25 cellular contexts compared by ENCODE assay signal in genomic region chr11:73507086-73507485, GRCh38.
"Had no signal": no experiment of that assay in that cellular context is flagged by ENCODE, and none has a peak within 500 bp of the region (broad histone marks: within the 10 kb centered on the region; RNA-seq: fewer than 3 reads in every experiment).

No MANE protein-coding gene starts in this region.

- H3K9me3 ChIP-seq: body of pancreas, lower lobe of right lung, ovary, vagina had no signal

- H3K27me3 Mint-ChIP-seq: activated B cell treated with CpG ODN at 0.5 μM for 24 hours; activated CD4-positive, alpha-beta T cell treated with anti-CD3 and anti-CD28 coated beads, Interleukin-2, amount 10 ng/mL, durations not matched to agents 24 days and 14 days; activated CD8-positive, alpha-beta T cell treated with anti-CD3 and anti-CD28 coated beads for 36 hours; activated naive CD8-positive, alpha-beta T cell treated with anti-CD3 and anti-CD28 coated beads for 36 hours; activated T-helper 17 cell treated with anti-CD3 and anti-CD28 coated beads, Interleukin-2, amount 50 U/mL, for 72 hours; naive thymus-derived CD8-positive, alpha-beta T cell; stimulated activated naive CD8-positive, alpha-beta T cell treated with anti-CD3 and anti-CD28 coated beads, Interleukin-15, amount 100 ng/mL, for 72 hours had no signal

- H3K4me1 ChIP-seq: body of pancreas, foreskin keratinocyte, lower lobe of right lung, vagina had no signal

- H3K4me3 ChIP-seq: body of pancreas, coronary artery, lower lobe of right lung, ovary, psoas muscle, skin epidermis, vagina had no signal

- H3K27me3 ChIP-seq: body of pancreas, foreskin keratinocyte, ovary, vagina had no signal

- H3K4me1 Mint-ChIP-seq: activated T-helper 17 cell treated with anti-CD3 and anti-CD28 coated beads, Interleukin-2, amount 50 U/mL, for 72 hours had no signal

- ATAC-seq: activated CD8-positive, alpha-beta T cell treated with anti-CD3 and anti-CD28 coated beads for 36 hours; activated T-helper 17 cell treated with anti-CD3 and anti-CD28 coated beads, Interleukin-2, amount 50 U/mL, for 72 hours; body of pancreas; esophagus mucosa; foreskin keratinocyte; lower lobe of right lung; naive thymus-derived CD8-positive, alpha-beta T cell; psoas muscle; right cardiac atrium; stimulated activated naive CD8-positive, alpha-beta T cell treated with anti-CD3 and anti-CD28 coated beads, Interleukin-15, amount 100 ng/mL, for 72 hours had no signal

- H3K36me3 ChIP-seq: lower lobe of right lung, ovary, vagina had no signal

- H3K9me3 Mint-ChIP-seq: activated T-helper 17 cell treated with anti-CD3 and anti-CD28 coated beads, Interleukin-2, amount 50 U/mL, for 72 hours had no signal

- H3K27ac Mint-ChIP-seq: activated B cell treated with CpG ODN at 0.5 μM for 24 hours; activated CD4-positive, alpha-beta T cell treated with anti-CD3 and anti-CD28 coated beads, Interleukin-2, amount 10 ng/mL, durations not matched to agents 24 days and 14 days; activated CD8-positive, alpha-beta T cell treated with anti-CD3 and anti-CD28 coated beads for 36 hours; activated naive CD8-positive, alpha-beta T cell treated with anti-CD3 and anti-CD28 coated beads for 36 hours; activated T-helper 17 cell treated with anti-CD3 and anti-CD28 coated beads, Interleukin-2, amount 50 U/mL, for 72 hours; naive thymus-derived CD8-positive, alpha-beta T cell; stimulated activated naive CD8-positive, alpha-beta T cell treated with anti-CD3 and anti-CD28 coated beads, Interleukin-15, amount 100 ng/mL, for 72 hours had no signal

- H3K4me3 Mint-ChIP-seq: activated B cell treated with CpG ODN at 0.5 μM for 24 hours; activated CD4-positive, alpha-beta T cell treated with anti-CD3 and anti-CD28 coated beads, Interleukin-2, amount 10 ng/mL, durations not matched to agents 24 days and 14 days; activated CD8-positive, alpha-beta T cell treated with anti-CD3 and anti-CD28 coated beads for 36 hours; activated naive CD8-positive, alpha-beta T cell treated with anti-CD3 and anti-CD28 coated beads for 36 hours; activated T-helper 17 cell treated with anti-CD3 and anti-CD28 coated beads, Interleukin-2, amount 50 U/mL, for 72 hours; naive thymus-derived CD8-positive, alpha-beta T cell; stimulated activated naive CD8-positive, alpha-beta T cell treated with anti-CD3 and anti-CD28 coated beads, Interleukin-15, amount 100 ng/mL, for 72 hours had no signal

- DNase-seq: activated B cell treated with CpG ODN at 0.5 μM for 24 hours; activated CD4-positive, alpha-beta T cell treated with anti-CD3 and anti-CD28 coated beads, Interleukin-2, amount 10 ng/mL, durations not matched to agents 24 days and 14 days; activated CD8-positive, alpha-beta T cell treated with anti-CD3 and anti-CD28 coated beads for 36 hours; activated naive CD4-positive, alpha-beta T cell; activated naive CD8-positive, alpha-beta T cell treated with anti-CD3 and anti-CD28 coated beads for 36 hours; activated T-cell treated with anti-CD3 and anti-CD28 coated beads, Interleukin-2, amount 50 U/mL, for 1 hour; amniotic stem cell; body of pancreas; foreskin keratinocyte; hippocampal formation; islet precursor cell; lower lobe of right lung; naive thymus-derived CD8-positive, alpha-beta T cell; ovary; psoas muscle; right cardiac atrium; stimulated activated CD4-positive, alpha-beta T cell treated with anti-CD3 and anti-CD28 coated beads, Interleukin-15, amount 100 ng/mL, for 24 hours; stimulated activated CD4-positive, alpha-beta T cell treated with anti-CD3 and anti-CD28 coated beads, Interleukin-2, amount 100 ng/mL, for 48 hours; stimulated activated naive CD8-positive, alpha-beta T cell treated with anti-CD3 and anti-CD28 coated beads, Interleukin-15, amount 100 ng/mL, for 72 hours; trophoblast cell had no signal

- H3K27ac ChIP-seq: body of pancreas, coronary artery, foreskin keratinocyte, lower lobe of right lung, ovary, psoas muscle, skin epidermis, vagina had no signal
